ENCODE assay signal across 8 cellular contexts in genomic region chr11:10792385-10793068, GRCh38. TPM values are rescaled to one million over a fixed set of nuclear protein-coding genes. Genes with fewer than 3 reads are reported as not detected.
DNase-seq lines count a peak whose midpoint lies in the region; ATAC-seq and TF ChIP-seq lines count a peak whose summit lies in the region.

No MANE protein-coding gene starts in this region.

- H3K9me3 ChIP-seq in DND-41 (ENCODE audit: insufficient read depth, low read length, severe bottlenecking) (no peaks in the 10 kb centered on the region), SJCRH30 (replicated peaks) (no peaks in the 10 kb centered on the region), parathyroid adenoma (ENCODE audit: control insufficient read depth, low read length) (no peaks in the 10 kb centered on the region)

- peak overlapping the region; percentile 6 for H3K27ac Mint-ChIP-seq in type B pancreatic cell

- H3K36me3 Mint-ChIP-seq in type B pancreatic cell, result peaks cover 22% of the 10 kb centered on the region

- peaks cover 7% of the 10 kb centered on the region for H3K27me3 Mint-ChIP-seq in type B pancreatic cell

- H3K4me1 ChIP-seq in DND-41 (ENCODE audit: insufficient read depth, low read length), result peaks cover 5% of the 10 kb centered on the region
- no peaks in the 10 kb centered on the region for H3K4me1 ChIP-seq in SJCRH30
- H3K4me1 ChIP-seq in parathyroid adenoma, result no peaks in the 10 kb centered on the region

- H3K4me2 ChIP-seq in DND-41 (ENCODE audit: insufficient read depth, low read length) (peak overlapping the region; percentile 7; the same call in 1 of the 2 replicates), parathyroid adenoma (ENCODE audit: low read length) (no peak overlapping the region)

- H3K27ac ChIP-seq in DND-41 (ENCODE audit: low read length) (no peak overlapping the region), SJCRH30 (no peak overlapping the region), parathyroid adenoma (no peak overlapping the region)

- H2AFZ ChIP-seq in DND-41 (ENCODE audit: low read depth, low read length) (no peak overlapping the region), parathyroid adenoma (peak overlapping the region; percentile 16)

- H3K79me2 ChIP-seq in DND-41 (ENCODE audit: insufficient read depth, low read length) (no peaks in the 10 kb centered on the region), parathyroid adenoma (no peaks in the 10 kb centered on the region)

- H3K27me3 ChIP-seq in DND-41 (ENCODE audit: insufficient read depth, low read length, poor library complexity) (no peaks in the 10 kb centered on the region), SJCRH30 (no peaks in the 10 kb centered on the region), parathyroid adenoma (ENCODE audit: control insufficient read depth, insufficient read depth, low read length) (no peaks in the 10 kb centered on the region)

- no peak overlapping the region for H3K9ac ChIP-seq in DND-41 (ENCODE audit: low read depth, low read length)
- H3K9ac ChIP-seq in parathyroid adenoma, result no peak overlapping the region

- H3K9me3 Mint-ChIP-seq in type B pancreatic cell, result no peaks in the 10 kb centered on the region

- peak; percentile 94 for TF ChIP-seq CTCF in DND-41 (IDR thresholded peaks at IDR 0.05; ENCODE audit: borderline replicate concordance, extremely low read depth, low read length, poor library complexity, severe bottlenecking)
- TF ChIP-seq CTCF in parathyroid adenoma (IDR thresholded peaks at IDR 0.05), result peak; percentile 65
- peak; percentile 93 for TF ChIP-seq CTCF in type B pancreatic cell (conservative IDR thresholded peaks at IDR 0.05)

- no peak overlapping the region for H3K4me3 ChIP-seq in DND-41 (ENCODE audit: low read depth in 1 of 2, low read length in 2 of 2)
- no peak overlapping the region for H3K4me3 ChIP-seq in SJCRH30
- no peak overlapping the region for H3K4me3 ChIP-seq in parathyroid adenoma (ENCODE audit: low read depth, low read length)

- DNase-seq in DND-41 (peak; percentile 70), Kasumi-1 (lab: John Stamatoyannopoulos, UW) (peak; percentile 48 to 58), SJCRH30 (peak; percentile 91 to 94), germinal center (ENCODE audit: low spot score) (peak; percentile 84), type B pancreatic cell (ENCODE audit: extremely low spot score, unreplicated experiment) (peak; percentile 90)
- peak; percentile 93 for DNase-seq in activated effector memory CD4-positive, alpha-beta T cell treated with anti-CD3 and anti-CD28 coated beads, Interleukin-2, amount 50 U/mL, for 16 hours

- H3K4me1 Mint-ChIP-seq in type B pancreatic cell (ENCODE audit: unreplicated experiment), result peaks cover 11% of the 10 kb centered on the region

- H3K36me3 ChIP-seq in DND-41 (ENCODE audit: insufficient read depth, low read length) (peaks cover 15% of the 10 kb centered on the region), SJCRH30 (peaks cover 19% of the 10 kb centered on the region), parathyroid adenoma (ENCODE audit: control insufficient read depth, insufficient read depth, low read length) (no peaks in the 10 kb centered on the region)

- peak; percentile 83 for ATAC-seq in DND-41 (ENCODE audit: insufficient read depth, low read depth)
- ATAC-seq in GM21717 (IDR thresholded peaks at IDR 0.05; ENCODE audit: unreplicated experiment), result peak; percentile 83

- no peak overlapping the region for H3K4me3 Mint-ChIP-seq in type B pancreatic cell

- H4K20me1 ChIP-seq in DND-41 (ENCODE audit: insufficient read depth, low read length), result peaks cover 5% of the 10 kb centered on the region; the same call in 1 of the 2 replicates

RNA-seq across cellular contexts. Expression of gene EIF4G2, which starts 16.2 kb away (rescaled TPM):
- total RNA-seq in SJCRH30 (2014; rRNA removed; shearing (Covaris generic)), result 1,193 and 1,203 TPM in 2 replicates
- total RNA-seq in type B pancreatic cell (ENCODE audit: low replicate concordance), result 1,043 and 1,092 TPM in 2 replicates

RNA-seq across cellular contexts. Expression of gene CTR9, which starts 41.5 kb away (rescaled TPM):
- total RNA-seq in SJCRH30 (2014; rRNA removed; shearing (Covaris generic)), result 53.0 and 55.2 TPM in 2 replicates
- 35.6 and 44.0 TPM in 2 replicates for total RNA-seq in type B pancreatic cell (ENCODE audit: low replicate concordance)
